10 cellular contexts compared by ENCODE assay signal in genomic region chrX:45445745-45446412, GRCh38.
DNase-seq lines count a peak whose midpoint lies in the region; ATAC-seq and TF ChIP-seq lines count a peak whose summit lies in the region.
"Had no signal": no experiment of that assay in that cellular context is flagged by ENCODE, and none has a peak within 500 bp of the region (broad histone marks: within the 10 kb centered on the region; RNA-seq: fewer than 3 reads in every experiment).

No MANE protein-coding gene starts in this region.

- H3K4me1 ChIP-seq in breast epithelium (no peaks in the 10 kb centered on the region), heart left ventricle (no peaks in the 10 kb centered on the region)

- H3K36me3 Mint-ChIP-seq in MCF 10A (ENCODE audit: insufficient read depth, unreplicated experiment) = no peaks in the 10 kb centered on the region

- DNase-seq in MCF 10A (ENCODE audit: unreplicated experiment) (peak; percentile 60), breast epithelium (ENCODE audit: low spot score in 2 of 2) (no peak), T1000 (lab: John Stamatoyannopoulos, UW) (peak; percentile 1), glomerular visceral epithelial cell (ENCODE audit: extremely low spot score) (peak; percentile 62), heart left ventricle (no peak), NCI-H2029 treated with DMSO at 0.1 percent for 48 hours (lab: John Stamatoyannopoulos, UW) (no peak), HEK293T (ENCODE audit: extremely low spot score) (no peak)
- DNase-seq: activated CD4-positive, alpha-beta T cell treated with anti-CD3 and anti-CD28 coated beads, Interleukin-2, amount 50 U/mL, for 4 hours; effector CD4-positive, alpha-beta T cell had no signal

- H3K4me3 Mint-ChIP-seq in MCF 10A (ENCODE audit: unreplicated experiment) = no peak overlapping the region

- TF ChIP-seq POLR2A in breast epithelium (IDR thresholded peaks at IDR 0.05) (no peak), heart left ventricle (IDR thresholded peaks at IDR 0.05) (no peak)

- no peak overlapping the region for H3K27ac ChIP-seq in breast epithelium
- H3K27ac ChIP-seq in heart left ventricle = no peak overlapping the region

- H3K27me3 ChIP-seq in breast epithelium = peaks cover 0 to 19% of the 10 kb centered on the region in 2 donors
- peaks cover 0 to 29% (median 0%) of the 10 kb centered on the region in 9 donors for H3K27me3 ChIP-seq in heart left ventricle

- BruUV-seq in MCF 10A (replicated peaks; lab: Mats Ljungman, UMichigan) = no TSS peak

- ATAC-seq in GM21619 (IDR thresholded peaks at IDR 0.05; ENCODE audit: unreplicated experiment) (no peak), heart left ventricle (no peak)

- no peaks in the 10 kb centered on the region for H3K9me3 Mint-ChIP-seq in MCF 10A (ENCODE audit: unreplicated experiment)

- POLR2A ChIA-PET in MCF 10A (lab: Yijun Ruan, JAX) = interaction anchor here (0.6 to 1.3 kb wide), 5 partner anchors 8 to 670 kb away, joined by 3 to 4 read pairs (median 3); no protein-coding TSS in a partner anchor
- POLR2A ChIA-PET in HEK293T (lab: Yijun Ruan, JAX) = no interaction called here

- H3K9me3 ChIP-seq in breast epithelium (no peaks in the 10 kb centered on the region), heart left ventricle (no peaks in the 10 kb centered on the region)

- H3K36me3 ChIP-seq in breast epithelium (no peaks in the 10 kb centered on the region), heart left ventricle (no peaks in the 10 kb centered on the region)

- H3K27me3 Mint-ChIP-seq in MCF 10A (ENCODE audit: insufficient read depth, unreplicated experiment) = peaks cover 35% of the 10 kb centered on the region

- CTCF ChIA-PET in MCF 10A (lab: Yijun Ruan, JAX) (interaction anchor here (0.5 to 0.6 kb wide), 2 partner anchors 160 to 526 kb away, joined by 3 read pairs; no protein-coding TSS in a partner anchor), HEK293T (lab: Yijun Ruan, JAX) (interaction anchor here (1.3 kb wide), 1 partner anchor 1487 kb away, joined by 3 read pairs; no protein-coding TSS in a partner anchor)

- H3K27ac Mint-ChIP-seq in MCF 10A (ENCODE audit: low read depth, unreplicated experiment) = peak overlapping the region; percentile 55

- H3K4me1 Mint-ChIP-seq in MCF 10A (ENCODE audit: insufficient read depth, unreplicated experiment) = peaks cover 16% of the 10 kb centered on the region

- H3K4me3 ChIP-seq in breast epithelium = no peak overlapping the region
- no peak overlapping the region for H3K4me3 ChIP-seq in heart left ventricle

- WGBS in heart left ventricle, 4 donors = 63 to 76% (median 69%) methylated on average over 2 of the region's 2 CpGs

- intact Hi-C loops in MCF 10A (cut with micrococcal nuclease) = no loop called here
- intact Hi-C loops in breast epithelium (cut with DNase I; ENCODE audit: low total_unique reads) = no loop called here
- intact Hi-C loops in heart left ventricle (cut with DNase I) = loop anchor here in 1 of 10 donors (10.0 kb wide), 1 partner anchor 59 kb away; no protein-coding TSS in a partner anchor

- no peak for TF ChIP-seq CTCF in MCF 10A (IDR thresholded peaks at IDR 0.05; ENCODE audit: unreplicated experiment)
- TF ChIP-seq CTCF in breast epithelium (IDR thresholded peaks at IDR 0.05) = no peak
- no peak for TF ChIP-seq CTCF in heart left ventricle (IDR thresholded peaks at IDR 0.05)

TF ChIP-seq in HEK293T, 16 proteins besides CTCF, POLR2A, EP300 and RAD21:
- TF ChIP-seq FOXK2 (IDR thresholded peaks at IDR 0.05) (no peak), HDGF (IDR thresholded peaks at IDR 0.05; ENCODE audit: borderline replicate concordance) (no peak), ELF4 (IDR thresholded peaks at IDR 0.05) (no peak), ARNT (IDR thresholded peaks at IDR 0.05) (no peak), ZNF384 (IDR thresholded peaks at IDR 0.05) (no peak), CTBP1 (IDR thresholded peaks at IDR 0.05; ENCODE audit: borderline replicate concordance) (no peak), FOXA1 (IDR thresholded peaks at IDR 0.05) (no peak), BHLHE40 (IDR thresholded peaks at IDR 0.05; ENCODE audit: borderline replicate concordance) (no peak), FOXM1 (IDR thresholded peaks at IDR 0.05; ENCODE audit: borderline replicate concordance) (no peak), L3MBTL2 (conservative IDR thresholded peaks at IDR 0.05) (no peak), TARDBP (IDR thresholded peaks at IDR 0.05) (no peak), LEF1 (IDR thresholded peaks at IDR 0.05; ENCODE audit: borderline replicate concordance) (no peak)
- TF ChIP-seq, protein P1, sequence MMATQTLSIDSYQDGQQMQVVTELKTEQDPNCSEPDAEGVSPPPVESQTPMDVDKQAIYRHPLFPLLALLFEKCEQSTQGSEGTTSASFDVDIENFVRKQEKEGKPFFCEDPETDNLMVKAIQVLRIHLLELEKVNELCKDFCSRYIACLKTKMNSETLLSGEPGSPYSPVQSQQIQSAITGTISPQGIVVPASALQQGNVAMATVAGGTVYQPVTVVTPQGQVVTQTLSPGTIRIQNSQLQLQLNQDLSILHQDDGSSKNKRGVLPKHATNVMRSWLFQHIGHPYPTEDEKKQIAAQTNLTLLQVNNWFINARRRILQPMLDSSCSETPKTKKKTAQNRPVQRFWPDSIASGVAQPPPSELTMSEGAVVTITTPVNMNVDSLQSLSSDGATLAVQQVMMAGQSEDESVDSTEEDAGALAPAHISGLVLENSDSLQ (IDR thresholded peaks at IDR 0.05) = no peak
TF ChIP-seq in HEK293T: peak in this region for 0.

Comparison
In these comparisons a context has a peak if more than half of its experiments do, and no peak if none do; other contexts are left out.
1. DNase-seq: peak in MCF 10A (single experiment), T1000 (single experiment) and glomerular visceral epithelial cell (single experiment); none in breast epithelium (0 of 2), heart left ventricle (0 of 5), NCI-H2029 treated with DMSO at 0.1 percent for 48 hours (single experiment) and HEK293T (single experiment).